8 cellular contexts compared by ENCODE assay signal in genomic region chr5:139747583-139748504, GRCh38. TPM values are rescaled to one million over a fixed set of nuclear protein-coding genes. Genes with fewer than 3 reads are reported as not detected.
A peak's percentile ranks its signal among the peaks of the same experiment; 100 is the strongest.
DNase-seq lines count a peak whose midpoint lies in the region; ATAC-seq lines count a peak whose summit lies in the region.

No MANE protein-coding gene starts in this region.

- H2BK120ac ChIP-seq in trophoblast cell (ENCODE audit: insufficient read depth, low read length, poor library complexity), result no peak overlapping the region

- peaks cover 12 to 41% (median 18%) of the 10 kb centered on the region in 4 donors for H3K4me1 Mint-ChIP-seq in CD4-positive, alpha-beta memory T cell

- H2AK5ac ChIP-seq in trophoblast cell (ENCODE audit: low read length), result no peak overlapping the region

- H3K18ac ChIP-seq in trophoblast cell (ENCODE audit: low read length), result no peak overlapping the region

- no peaks in the 10 kb centered on the region for H3K27me3 ChIP-seq in CD4-positive, alpha-beta memory T cell (ENCODE audit: insufficient read depth, low read length)
- peaks cover 22% of the 10 kb centered on the region for H3K27me3 ChIP-seq in trophoblast cell (ENCODE audit: insufficient read depth, low read length)

- H3K27ac Mint-ChIP-seq in CD4-positive, alpha-beta memory T cell, result peak overlapping the region in 4 of 7 donors; percentile 39 to 74 (median 64)

- H3K4me3 ChIP-seq in CD4-positive, alpha-beta memory T cell (ENCODE audit: low read length in 2 of 2), result peak overlapping the region; percentile 57 to 60
- H3K4me3 ChIP-seq in trophoblast cell (ENCODE audit: low read depth, low read length), result no peak overlapping the region

- peaks cover 4% of the 10 kb centered on the region for H3K79me1 ChIP-seq in trophoblast cell (ENCODE audit: low read length)

- no peak overlapping the region for H4K12ac ChIP-seq in trophoblast cell (ENCODE audit: low read depth, low read length)

- H4K8ac ChIP-seq in trophoblast cell (ENCODE audit: low read depth, low read length), result no peak overlapping the region

- no peak overlapping the region for H3K23ac ChIP-seq in trophoblast cell (ENCODE audit: low read length)

- no peak overlapping the region for H3K27ac ChIP-seq in CD4-positive, alpha-beta memory T cell (ENCODE audit: low read depth, low read length)
- no peak overlapping the region for H3K27ac ChIP-seq in trophoblast cell (ENCODE audit: low read depth, low read length)

- no peaks in the 10 kb centered on the region for H3K36me3 Mint-ChIP-seq in CD4-positive, alpha-beta memory T cell

- DNase-seq in CD4-positive, alpha-beta memory T cell, result peak; percentile 16 to 73 (median 21)
- DNase-seq in NCI-H748 (lab: John Stamatoyannopoulos, UW; ENCODE audit: unreplicated experiment) (peak; percentile 74), Right ventricle myocardium superior (peak; percentile 65), trophoblast cell (peak in 1 of 2 donors; percentile 18), putamen (ENCODE audit: low spot score) (no peak), HT-29 (ENCODE audit: low spot score) (no peak)
- DNase-seq in activated gamma-delta T cell treated with anti-CD3 and anti-CD28 coated beads, Interleukin-2, amount 50 U/mL, for 16 hours (ENCODE audit: low read depth), result peak; percentile 50

- no peaks in the 10 kb centered on the region for H3K79me2 ChIP-seq in trophoblast cell (ENCODE audit: control insufficient read depth, insufficient read depth, low read length, poor library complexity)

- peak overlapping the region; percentile 42 for H2AFZ ChIP-seq in trophoblast cell (ENCODE audit: insufficient read depth, low read length, poor library complexity)

- H3K4me2 ChIP-seq in trophoblast cell (ENCODE audit: low read length), result peak overlapping the region; percentile 65

- H4K91ac ChIP-seq in trophoblast cell (ENCODE audit: low read depth, low read length), result peak overlapping the region; percentile 40

- H3K9me3 Mint-ChIP-seq in CD4-positive, alpha-beta memory T cell, result no peaks in the 10 kb centered on the region

- no peak overlapping the region for H3K14ac ChIP-seq in trophoblast cell (ENCODE audit: low read length)

- CTCF ChIA-PET in CD4-positive, alpha-beta memory T cell (lab: Charles Lee; ENCODE audit: partially characterized antibody), result interaction anchor here (1.1 to 2.0 kb wide), 3 partner anchors 17 to 113 kb away, joined by 5 to 6 read pairs (median 6); no protein-coding TSS in a partner anchor

- H3K4me3 Mint-ChIP-seq in CD4-positive, alpha-beta memory T cell, result peak overlapping the region; percentile 82 to 97 (median 90)

- no CpG with 5 or more reads among the region's 60 CpGs for WGBS in trophoblast cell (ENCODE audit: extremely low coverage, insufficient coverage, insufficient read length)

- no peak overlapping the region for H3K9ac ChIP-seq in trophoblast cell (ENCODE audit: low read length)

- no peaks in the 10 kb centered on the region for H3K9me3 ChIP-seq in CD4-positive, alpha-beta memory T cell (ENCODE audit: control insufficient read depth in 1 of 2, low read length in 2 of 2)
- peaks cover 4% of the 10 kb centered on the region for H3K9me3 ChIP-seq in trophoblast cell (ENCODE audit: insufficient read depth, low read depth, low read length)

- no peak overlapping the region for H3K4ac ChIP-seq in trophoblast cell (ENCODE audit: low read depth, low read length)

- H2BK12ac ChIP-seq in trophoblast cell (ENCODE audit: low read length), result no peak overlapping the region

- intact Hi-C loops in CD4-positive, alpha-beta memory T cell (cut with micrococcal nuclease), result loop anchor here (1.0 to 5.0 kb wide), 3 partner anchors 17 to 111 kb away; no protein-coding TSS in a partner anchor
- intact Hi-C loops in Right ventricle myocardium superior (cut with DNase I), result no loop called here

- no peaks in the 10 kb centered on the region for H3K36me3 ChIP-seq in CD4-positive, alpha-beta memory T cell (ENCODE audit: insufficient read depth, low read length)
- no peaks in the 10 kb centered on the region for H3K36me3 ChIP-seq in trophoblast cell (ENCODE audit: control insufficient read depth in 1 of 2, insufficient read depth in 2 of 2, low read length in 2 of 2)

- H3K4me1 ChIP-seq in CD4-positive, alpha-beta memory T cell (ENCODE audit: insufficient read depth, low read length), result peaks cover 19% of the 10 kb centered on the region
- H3K4me1 ChIP-seq in trophoblast cell (ENCODE audit: control insufficient read depth in 1 of 2, insufficient read depth in 2 of 2, low read length in 2 of 2), result peaks cover 23 to 33% of the 10 kb centered on the region in 2 experiments

- POLR2A ChIA-PET in CD4-positive, alpha-beta memory T cell (lab: Charles Lee; ENCODE audit: partially characterized antibody), result interaction anchor here (1.8 to 3.3 kb wide), 2 partner anchors 18 to 37 kb away, joined by 6 to 11 read pairs; no protein-coding TSS in a partner anchor

- H2BK5ac ChIP-seq in trophoblast cell (ENCODE audit: low read depth, low read length, poor library complexity), result no peak overlapping the region

- ATAC-seq in GM21619 (IDR thresholded peaks at IDR 0.05; ENCODE audit: unreplicated experiment) (peak; percentile 9), Right ventricle myocardium superior (ENCODE audit: poor library complexity) (peak; percentile 45)

- H3K27me3 Mint-ChIP-seq in CD4-positive, alpha-beta memory T cell, result peaks cover 14% of the 10 kb centered on the region in 2 donors

RNA-seq across cellular contexts. Expression of gene PSD2, which starts 47.8 kb away (rescaled TPM):
- not detected for total RNA-seq in CD4-positive, alpha-beta memory T cell
- polyA plus RNA-seq in CD4-positive, alpha-beta memory T cell, result not detected
- not detected for total RNA-seq in Right ventricle myocardium superior
- polyA plus RNA-seq in trophoblast cell (2013), result 0.37 and 0.38 TPM in 2 replicates
- total RNA-seq in HT-29 (2014; rRNA removed; shearing (Covaris generic)), result 0.05 TPM in 1 of 2 replicates, not detected in the other

Comparison
In these comparisons a context has a peak if more than half of its experiments do, and no peak if none do; other contexts are left out.
1. DNase-seq: peak in CD4-positive, alpha-beta memory T cell (5 of 5), NCI-H748 (single experiment), activated gamma-delta T cell treated with anti-CD3 and anti-CD28 coated beads, Interleukin-2, amount 50 U/mL, for 16 hours (single experiment) and Right ventricle myocardium superior (single experiment); none in putamen (single experiment) and HT-29 (single experiment).